18 cellular contexts compared by ENCODE assay signal in genomic region chr7:2251841-2252771, GRCh38. TPM values are rescaled to one million over a fixed set of nuclear protein-coding genes. Genes with fewer than 3 reads are reported as not detected.
DNase-seq lines count a peak whose midpoint lies in the region; ATAC-seq, FAIRE-seq and TF ChIP-seq lines count a peak whose summit lies in the region.
"Had no signal": no experiment of that assay in that cellular context is flagged by ENCODE, and none has a peak within 500 bp of the region (broad histone marks: within the 10 kb centered on the region; RNA-seq: fewer than 3 reads in every experiment).

No MANE protein-coding gene starts in this region.

- H2AFZ ChIP-seq in K562 (ENCODE audit: low read depth, low read length), result no peak overlapping the region

- H3K36me3 ChIP-seq in CD8-positive, alpha-beta T cell (ENCODE audit: insufficient read depth, low read length), result no peaks in the 10 kb centered on the region
- H3K36me3 ChIP-seq in HUES6 (ENCODE audit: control insufficient read depth, insufficient read depth, low read length) (peaks cover 67% of the 10 kb centered on the region), K562 (ENCODE audit: control insufficient read depth, insufficient read depth, low read length) (peaks cover 51% of the 10 kb centered on the region; the same call in 2 of the 3 replicates)

- no peak overlapping the region for H3K4me2 ChIP-seq in K562 (ENCODE audit: insufficient read depth, low read length)

- no peak overlapping the region for H3K27ac ChIP-seq in CD8-positive, alpha-beta T cell (ENCODE audit: low read depth, low read length)
- H3K27ac ChIP-seq in HUES6 (ENCODE audit: low read depth, low read length), result peak overlapping the region; percentile 75
- no peak overlapping the region for H3K27ac ChIP-seq in K562 (ENCODE audit: extremely low read depth, low read depth, low read length)
- H3K27ac ChIP-seq: C4-2B had no signal

- no peaks in the 10 kb centered on the region for H3K9me3 Mint-ChIP-seq in CD8-positive, alpha-beta T cell
- no peaks in the 10 kb centered on the region for H3K9me3 Mint-ChIP-seq in nephron progenitor cell
- H3K9me3 Mint-ChIP-seq: activated T-cell treated with anti-CD3 and anti-CD28 coated beads, Interleukin-2, amount 50 U/mL, for 24 hours; stimulated activated naive CD8-positive, alpha-beta T cell treated with anti-CD3 and anti-CD28 coated beads, Interleukin-15, Interleukin-2, amounts not matched to agents 100 ng/mL and 50 ng/mL, for 24 hours had no signal

- peaks cover 11% of the 10 kb centered on the region for H3K4me1 ChIP-seq in CD8-positive, alpha-beta T cell (ENCODE audit: insufficient read depth, low read length)
- H3K4me1 ChIP-seq in HUES6 (ENCODE audit: control insufficient read depth, insufficient read depth, low read length), result peaks cover 13% of the 10 kb centered on the region
- peaks cover 9 to 35% of the 10 kb centered on the region in 2 experiments; a peak in 3 of 5 replicates for H3K4me1 ChIP-seq in K562 (replicated peaks in 1 of 2; ENCODE audit: control insufficient read depth in 2 of 2, insufficient read depth in 2 of 2, low read length in 2 of 2)

- no peak overlapping the region for H3K4me3 Mint-ChIP-seq in CD8-positive, alpha-beta T cell
- H3K4me3 Mint-ChIP-seq in nephron progenitor cell, result no peak overlapping the region
- H3K4me3 Mint-ChIP-seq: activated T-cell treated with anti-CD3 and anti-CD28 coated beads, Interleukin-2, amount 50 U/mL, for 24 hours; stimulated activated naive CD8-positive, alpha-beta T cell treated with anti-CD3 and anti-CD28 coated beads, Interleukin-15, Interleukin-2, amounts not matched to agents 100 ng/mL and 50 ng/mL, for 24 hours had no signal

- peaks cover 22% of the 10 kb centered on the region for H3K4me1 Mint-ChIP-seq in CD8-positive, alpha-beta T cell (ENCODE audit: low read depth)
- peaks cover 6% of the 10 kb centered on the region for H3K4me1 Mint-ChIP-seq in nephron progenitor cell

- no peaks in the 10 kb centered on the region for H3K79me2 ChIP-seq in K562 (ENCODE audit: control insufficient read depth, insufficient read depth, low read length)

- FAIRE-seq in K562 (lab: Jason Lieb, UNC), result no peak
- FAIRE-seq: frontal cortex, GM12892 had no signal

- intact Hi-C loops in CD8-positive, alpha-beta T cell (cut with DNase I, micrococcal nuclease), result no loop called here
- intact Hi-C loops in K562 (cut with micrococcal nuclease), result no loop called here

- CTCF ChIA-PET in CD8-positive, alpha-beta T cell (lab: Charles Lee), result no interaction called here
- CTCF ChIA-PET in K562 (lab: Yijun Ruan, JAX; ENCODE audit: low intra/inter-chr PET ratio), result no interaction called here

- no peaks in the 10 kb centered on the region for H3K27me3 ChIP-seq in CD8-positive, alpha-beta T cell (ENCODE audit: insufficient read depth, low read length)
- no peaks in the 10 kb centered on the region for H3K27me3 ChIP-seq in HUES6 (ENCODE audit: control insufficient read depth, insufficient read depth, low read length)
- no peaks in the 10 kb centered on the region for H3K27me3 ChIP-seq in K562 (ENCODE audit: control insufficient read depth in 2 of 2, insufficient read depth in 2 of 2, low read length in 2 of 2)

- no peaks in the 10 kb centered on the region for H3K27me3 Mint-ChIP-seq in CD8-positive, alpha-beta T cell (ENCODE audit: low read depth)
- H3K27me3 Mint-ChIP-seq in nephron progenitor cell (ENCODE audit: low read depth, poor library complexity), result no peaks in the 10 kb centered on the region
- H3K27me3 Mint-ChIP-seq: activated T-cell treated with anti-CD3 and anti-CD28 coated beads, Interleukin-2, amount 50 U/mL, for 24 hours; stimulated activated naive CD8-positive, alpha-beta T cell treated with anti-CD3 and anti-CD28 coated beads, Interleukin-15, Interleukin-2, amounts not matched to agents 100 ng/mL and 50 ng/mL, for 24 hours had no signal

- no peak overlapping the region for H3K4me3 ChIP-seq in CD8-positive, alpha-beta T cell (ENCODE audit: low read depth, low read length)
- H3K4me3 ChIP-seq in HUES6 (ENCODE audit: low read depth, low read length) (no peak overlapping the region), K562 (no peak overlapping the region)

- TF ChIP-seq CTCF in CD8-positive, alpha-beta T cell (IDR thresholded peaks at IDR 0.05), result no peak
- TF ChIP-seq CTCF in K562 (IDR thresholded peaks at IDR 0.05 in 2 of 3, conservative IDR thresholded peaks at IDR 0.05 in 1 of 3; ENCODE audit: insufficient read depth in 2 of 3, low read depth in 1 of 3, low read length in 3 of 3) (no peak), nephron progenitor cell (IDR thresholded peaks at IDR 0.05) (no peak)

- no peak for TF ChIP-seq RAD21 in K562 (CRISPR knock-in tag; conservative IDR thresholded peaks at IDR 0.05 in 1 of 2, IDR thresholded peaks at IDR 0.05 in 1 of 2)

- no peaks in the 10 kb centered on the region for H4K20me1 ChIP-seq in K562 (replicated peaks; ENCODE audit: control insufficient read depth, insufficient read depth, low read length)

- no TSS peak for BruUV-seq in K562 (replicated peaks; lab: Mats Ljungman, UMichigan)

- TF ChIP-seq POLR2A in K562 (conservative IDR thresholded peaks at IDR 0.05), result no peak

- in situ Hi-C loops in K562 (cut with MboI), result loop anchor here (5.0 kb wide), 1 partner anchor 805 kb away; no protein-coding TSS in a partner anchor

- DNase-seq in CD8-positive, alpha-beta T cell, result no peak
- DNase-seq in K562 (ENCODE audit: extremely low read depth in 1 of 4, low spot score in 3 of 4) (peak in 1 of 4 experiments; percentile 24), nephron progenitor cell (no peak), RPMI8226 (no peak)
- no peak for DNase-seq in activated CD8-positive, alpha-beta memory T cell treated with anti-CD3 and anti-CD28 coated beads, Interleukin-2, amount 50 U/mL, for 48 hours
- DNase-seq in activated CD4-positive, alpha-beta T cell treated with anti-CD3 and anti-CD28 coated beads for 1 hour, result no peak
- DNase-seq: activated T-cell treated with anti-CD3 and anti-CD28 coated beads, Interleukin-2, amount 50 U/mL, for 24 hours; mesendoderm; NCI-H1694; NCI-H510A; OCI-M1; T-helper 1 cell had no signal

- POLR2A ChIA-PET in CD8-positive, alpha-beta T cell (lab: Charles Lee), result no interaction called here
- POLR2A ChIA-PET in K562 (lab: Yijun Ruan, JAX), result interaction anchor here (0.6 to 1.7 kb wide), 2 partner anchors 10 to 19 kb away, joined by 3 to 5 read pairs; partner anchors contain the start of genes MRM2 and NUDT1

- no peaks in the 10 kb centered on the region for H3K9me3 ChIP-seq in CD8-positive, alpha-beta T cell (ENCODE audit: low read length)
- H3K9me3 ChIP-seq in HUES6 (ENCODE audit: control insufficient read depth, insufficient read depth, low read depth, low read length), result no peaks in the 10 kb centered on the region
- H3K9me3 ChIP-seq in K562 (replicated peaks; ENCODE audit: control insufficient read depth, insufficient read depth, low read depth, low read length), result no peaks in the 10 kb centered on the region

- no peak for TF ChIP-seq EP300 in K562 (IDR thresholded peaks at IDR 0.05; ENCODE audit: low read length)

- peaks cover 22% of the 10 kb centered on the region for H3K36me3 Mint-ChIP-seq in CD8-positive, alpha-beta T cell
- H3K36me3 Mint-ChIP-seq in nephron progenitor cell (ENCODE audit: low read depth), result peaks cover 4% of the 10 kb centered on the region

- 98% methylated on average over 18 of the region's 24 CpGs for WGBS in K562 (ENCODE audit: insufficient coverage, low coverage, missing lambda C conversion rate)

- H3K9me1 ChIP-seq in K562 (ENCODE audit: control insufficient read depth, insufficient read depth, low read length), result peaks cover 2% of the 10 kb centered on the region

- ATAC-seq in CD8-positive, alpha-beta T cell, result peak; percentile 62
- no peak for ATAC-seq in K562
- no peak for ATAC-seq in HG02938 (IDR thresholded peaks at IDR 0.05; ENCODE audit: unreplicated experiment)

- H3K9ac ChIP-seq in HUES6 (ENCODE audit: low read length), result no peak overlapping the region
- no peak overlapping the region for H3K9ac ChIP-seq in K562 (ENCODE audit: insufficient read depth in 1 of 2, low read depth in 2 of 2, low read length in 2 of 2)

- H3K27ac Mint-ChIP-seq in CD8-positive, alpha-beta T cell, result no peak overlapping the region
- peak overlapping the region; percentile 75 for H3K27ac Mint-ChIP-seq in nephron progenitor cell
- H3K27ac Mint-ChIP-seq: activated T-cell treated with anti-CD3 and anti-CD28 coated beads, Interleukin-2, amount 50 U/mL, for 24 hours had no signal

RNA-seq across cellular contexts. Expression of gene NUDT1, which starts 10.1 kb away (rescaled TPM):
- 10 to 100 TPM in 1 of 2 experiments, 1 to 10 TPM in 1; 9.0 to 10.6 TPM for total RNA-seq in CD8-positive, alpha-beta T cell
- 6.3 and 17.2 TPM in 2 replicates for total RNA-seq in K562 (2011; cell fraction: chromatin; rRNA removed; ENCODE audit: low replicate concordance)
- 20.5 and 20.8 TPM in 2 replicates for total RNA-seq in K562 (2011; cell fraction: nucleolus; rRNA removed)
- total RNA-seq in K562 (2011; cell fraction: nucleoplasm; rRNA removed), result 16.0 and 16.9 TPM in 2 replicates
- total RNA-seq in K562 (2014; rRNA removed) (73.3 and 79.6 TPM in 2 replicates), K562 (2014; rRNA removed; fragmentation: Illumina TruSeq; extraction: Trizol) (12.7 and 25.8 TPM in 2 replicates), K562 (2015; rRNA removed; fragmentation: Illumina TruSeq; extraction: Trizol) (45.8 and 48.5 TPM in 2 replicates), K562 (2021) (39.3 and 44.8 TPM in 2 replicates)
- polyA plus RNA-seq in K562 (2011; rRNA removed) (26.0 and 32.1 TPM in 2 replicates), K562 (2014; fragmentation: Illumina TruSeq; extraction: Trizol) (29.6 and 41.1 TPM in 2 replicates), K562 (2014; fragmentation: Nextera tagmentation; extraction: Ambion mirVana) (10 to 100 TPM in 1 of 2 experiments, 1 to 10 TPM in 1; 5.3 to 16.2 TPM), K562 (2014; rRNA removed) (63.1 and 64.4 TPM in 2 replicates)
- polyA plus RNA-seq in K562 (2011; cell fraction: cytosol; rRNA removed), result 42.4 and 49.5 TPM in 2 replicates
- 35.5 and 42.6 TPM in 2 replicates for polyA plus RNA-seq in K562 (2011; cell fraction: nucleus; rRNA removed)
- polyA plus RNA-seq in K562 (2012), result 74.2 and 74.5 TPM in 2 replicates
- 10.8 and 13.0 TPM in 2 replicates for polyA minus RNA-seq in K562 (2011; rRNA and poly(A)+ RNA removed)
- 15.0 and 18.8 TPM in 2 replicates for polyA minus RNA-seq in K562 (2011; cell fraction: cytosol; rRNA and poly(A)+ RNA removed)
- polyA minus RNA-seq in K562 (2011; cell fraction: nucleus; rRNA and poly(A)+ RNA removed), result 6.9 and 7.9 TPM in 2 replicates

RNA-seq across cellular contexts. Expression of gene MRM2, which starts 10.1 kb away (rescaled TPM):
- total RNA-seq in CD8-positive, alpha-beta T cell, result 1 to 10 TPM; 4.5 to 5.1 TPM
- total RNA-seq in K562 (2011; cell fraction: chromatin; rRNA removed; ENCODE audit: low replicate concordance), result 24.0 and 38.8 TPM in 2 replicates
- 23.0 and 36.2 TPM in 2 replicates for total RNA-seq in K562 (2011; cell fraction: nucleolus; rRNA removed)
- total RNA-seq in K562 (2011; cell fraction: nucleoplasm; rRNA removed), result 26.9 and 28.0 TPM in 2 replicates
- 48.3 and 50.5 TPM in 2 replicates for total RNA-seq in K562 (2014; rRNA removed)
- total RNA-seq in K562 (2014; rRNA removed; fragmentation: Illumina TruSeq; extraction: Trizol), result 41.7 and 43.9 TPM in 2 replicates
- total RNA-seq in K562 (2015; rRNA removed; fragmentation: Illumina TruSeq; extraction: Trizol), result 45.9 and 50.7 TPM in 2 replicates
- total RNA-seq in K562 (2021), result 47.9 and 50.2 TPM in 2 replicates
- polyA plus RNA-seq in K562 (2011; rRNA removed), result 29.3 and 32.4 TPM in 2 replicates
- 19.7 and 23.9 TPM in 2 replicates for polyA plus RNA-seq in K562 (2011; cell fraction: cytosol; rRNA removed)
- 10.7 and 12.6 TPM in 2 replicates for polyA plus RNA-seq in K562 (2011; cell fraction: nucleus; rRNA removed)
- polyA plus RNA-seq in K562 (2012), result 34.0 and 47.0 TPM in 2 replicates
- polyA plus RNA-seq in K562 (2014; fragmentation: Illumina TruSeq; extraction: Trizol), result 54.5 and 62.0 TPM in 2 replicates
- polyA plus RNA-seq in K562 (2014; fragmentation: Nextera tagmentation; extraction: Ambion mirVana), result 100 to 1,000 TPM in 1 of 2 experiments, 10 to 100 TPM in 1; 70.4 to 116 TPM
- 44.1 and 50.2 TPM in 2 replicates for polyA plus RNA-seq in K562 (2014; rRNA removed)
- 20.5 and 21.4 TPM in 2 replicates for polyA minus RNA-seq in K562 (2011; rRNA and poly(A)+ RNA removed)
- polyA minus RNA-seq in K562 (2011; cell fraction: cytosol; rRNA and poly(A)+ RNA removed), result 13.3 and 21.0 TPM in 2 replicates
- 9.2 and 13.9 TPM in 2 replicates for polyA minus RNA-seq in K562 (2011; cell fraction: nucleus; rRNA and poly(A)+ RNA removed)

RNA-seq across cellular contexts. Expression of gene MAD1L1, which starts 19.4 kb away (rescaled TPM):
- 10 to 100 TPM; 88.7 to 91.0 TPM for total RNA-seq in CD8-positive, alpha-beta T cell
- total RNA-seq in K562 (2011; cell fraction: chromatin; rRNA removed; ENCODE audit: low replicate concordance), result 159 and 265 TPM in 2 replicates
- total RNA-seq in K562 (2011; cell fraction: nucleolus; rRNA removed), result 94.7 and 113 TPM in 2 replicates
- 88.9 and 95.8 TPM in 2 replicates for total RNA-seq in K562 (2011; cell fraction: nucleoplasm; rRNA removed)
- total RNA-seq in K562 (2014; rRNA removed), result 89.7 and 103 TPM in 2 replicates
- total RNA-seq in K562 (2014; rRNA removed; fragmentation: Illumina TruSeq; extraction: Trizol), result 6.8 and 12.3 TPM in 2 replicates
- total RNA-seq in K562 (2015; rRNA removed; fragmentation: Illumina TruSeq; extraction: Trizol), result 32.6 TPM in 2 replicates
- 67.4 and 75.3 TPM in 2 replicates for total RNA-seq in K562 (2021)
- 18.0 and 23.3 TPM in 2 replicates for polyA plus RNA-seq in K562 (2011; rRNA removed)
- polyA plus RNA-seq in K562 (2011; cell fraction: cytosol; rRNA removed), result 31.4 and 103 TPM in 2 replicates
- 23.7 and 53.1 TPM in 2 replicates for polyA plus RNA-seq in K562 (2011; cell fraction: nucleus; rRNA removed)
- polyA plus RNA-seq in K562 (2012), result 50.7 and 89.9 TPM in 2 replicates
- polyA plus RNA-seq in K562 (2014; fragmentation: Illumina TruSeq; extraction: Trizol), result 11.4 and 16.7 TPM in 2 replicates
- polyA plus RNA-seq in K562 (2014; fragmentation: Nextera tagmentation; extraction: Ambion mirVana), result 1 to 10 TPM; 1.7 to 5.0 TPM
- 53.5 and 65.3 TPM in 2 replicates for polyA plus RNA-seq in K562 (2014; rRNA removed)
- 14.5 and 17.9 TPM in 2 replicates for polyA minus RNA-seq in K562 (2011; rRNA and poly(A)+ RNA removed)
- 34.4 and 62.5 TPM in 2 replicates for polyA minus RNA-seq in K562 (2011; cell fraction: cytosol; rRNA and poly(A)+ RNA removed)
- 21.5 and 31.9 TPM in 2 replicates for polyA minus RNA-seq in K562 (2011; cell fraction: nucleus; rRNA and poly(A)+ RNA removed)
